23 cellular contexts compared by ENCODE assay signal in genomic region chr1:5967351-5968160, GRCh38. TPM values are rescaled to one million over a fixed set of nuclear protein-coding genes. Genes with fewer than 3 reads are reported as not detected.
DNase-seq lines count a peak whose midpoint lies in the region; ATAC-seq and TF ChIP-seq lines count a peak whose summit lies in the region.
"Had no signal": no experiment of that assay in that cellular context is flagged by ENCODE, and none has a peak within 500 bp of the region (broad histone marks: within the 10 kb centered on the region; RNA-seq: fewer than 3 reads in every experiment).

No MANE protein-coding gene starts in this region.

- no peak for TF ChIP-seq CTCF in heart right ventricle (IDR thresholded peaks at IDR 0.05)
- no peak for TF ChIP-seq CTCF in ovary (IDR thresholded peaks at IDR 0.05)
- no peak for TF ChIP-seq CTCF in tibial artery (IDR thresholded peaks at IDR 0.05)

- H3K4me3 ChIP-seq in heart right ventricle: no peak overlapping the region
- H3K4me3 ChIP-seq in ovary: no peak overlapping the region
- no peak overlapping the region for H3K4me3 ChIP-seq in tibial artery
- H3K4me3 ChIP-seq: GM23248, SJCRH30 had no signal

- ATAC-seq in heart right ventricle (peak in 7 of 8 donors; percentile 39 to 85 (median 62)), HG02759 (IDR thresholded peaks at IDR 0.05; ENCODE audit: unreplicated experiment) (no peak)
- no peak for ATAC-seq in stimulated activated memory B cell treated with anti-CD40 and anti-IgM and Interleukin-4, amounts not matched to agents 10 μg/mL and 1 μg/mL and 100 μg/mL, for 72 hours
- ATAC-seq: stimulated activated naive CD8-positive, alpha-beta T cell treated with anti-CD3 and anti-CD28 coated beads, Interleukin-15, amount 100 ng/mL, for 72 hours had no signal

- H3K4me1 ChIP-seq in heart right ventricle (peaks cover 0 to 9% (median 0%) of the 10 kb centered on the region in 9 donors), ovary (ENCODE audit: insufficient read depth) (peaks cover 9% of the 10 kb centered on the region), tibial artery (no peaks in the 10 kb centered on the region)
- H3K4me1 ChIP-seq: BE2C, SJCRH30 had no signal

- TF ChIP-seq POLR2A in ovary (IDR thresholded peaks at IDR 0.05) (no peak), erythroblast (IDR thresholded peaks at IDR 0.05; ENCODE audit: low read length) (no peak)

- no peak for TF ChIP-seq EP300 in ovary (IDR thresholded peaks at IDR 0.05)

- H3K27ac Mint-ChIP-seq in stimulated activated memory B cell treated with anti-CD40 and anti-IgM and Interleukin-4, amounts not matched to agents 10 μg/mL and 1 μg/mL and 100 μg/mL, for 72 hours: no peak overlapping the region
- H3K27ac Mint-ChIP-seq: activated naive CD4-positive, alpha-beta T cell treated with anti-CD3 and anti-CD28 coated beads for 36 hours; stimulated activated naive CD8-positive, alpha-beta T cell treated with anti-CD3 and anti-CD28 coated beads, Interleukin-15, amount 100 ng/mL, for 72 hours had no signal

- H3K9me3 ChIP-seq in heart right ventricle (no peaks in the 10 kb centered on the region), ovary (no peaks in the 10 kb centered on the region), tibial artery (no peaks in the 10 kb centered on the region)
- H3K9me3 ChIP-seq: BE2C, SJCRH30 had no signal

- H3K4me1 Mint-ChIP-seq in stimulated activated memory B cell treated with anti-CD40 and anti-IgM and Interleukin-4, amounts not matched to agents 10 μg/mL and 1 μg/mL and 100 μg/mL, for 72 hours: no peaks in the 10 kb centered on the region
- H3K4me1 Mint-ChIP-seq: stimulated activated naive CD8-positive, alpha-beta T cell treated with anti-CD3 and anti-CD28 coated beads, Interleukin-15, amount 100 ng/mL, for 72 hours had no signal

- no peaks in the 10 kb centered on the region for H3K9me3 Mint-ChIP-seq in stimulated activated memory B cell treated with anti-CD40 and anti-IgM and Interleukin-4, amounts not matched to agents 10 μg/mL and 1 μg/mL and 100 μg/mL, for 72 hours
- H3K9me3 Mint-ChIP-seq: activated naive CD4-positive, alpha-beta T cell treated with anti-CD3 and anti-CD28 coated beads for 36 hours; stimulated activated naive CD8-positive, alpha-beta T cell treated with anti-CD3 and anti-CD28 coated beads, Interleukin-15, amount 100 ng/mL, for 72 hours had no signal

- H3K27me3 Mint-ChIP-seq in stimulated activated memory B cell treated with anti-CD40 and anti-IgM and Interleukin-4, amounts not matched to agents 10 μg/mL and 1 μg/mL and 100 μg/mL, for 72 hours: no peaks in the 10 kb centered on the region
- H3K27me3 Mint-ChIP-seq: stimulated activated naive CD8-positive, alpha-beta T cell treated with anti-CD3 and anti-CD28 coated beads, Interleukin-15, amount 100 ng/mL, for 72 hours had no signal

- H3K36me3 Mint-ChIP-seq in stimulated activated memory B cell treated with anti-CD40 and anti-IgM and Interleukin-4, amounts not matched to agents 10 μg/mL and 1 μg/mL and 100 μg/mL, for 72 hours: peaks cover 34% of the 10 kb centered on the region

- H3K36me3 ChIP-seq in heart right ventricle (peaks cover 0 to 49% (median 0%) of the 10 kb centered on the region in 9 donors), ovary (no peaks in the 10 kb centered on the region), tibial artery (peaks cover 9 to 51% (median 23%) of the 10 kb centered on the region in 3 donors)
- H3K36me3 ChIP-seq: BE2C had no signal

- intact Hi-C loops in heart right ventricle (cut with DNase I): no loop called here
- intact Hi-C loops in ovary (cut with DNase I): loop anchor here in 1 of 4 donors (5.0 kb wide), 1 partner anchor 45 kb away; no protein-coding TSS in a partner anchor
- intact Hi-C loops in tibial artery (cut with DNase I; ENCODE audit: low total_unique reads): no loop called here

- H3K27ac ChIP-seq in heart right ventricle (no peak overlapping the region), ovary (peak overlapping the region in 1 of 2 donors; percentile 79), tibial artery (no peak overlapping the region)
- H3K27ac ChIP-seq: 22Rv1, GM23248, SJCRH30 had no signal

- no peaks in the 10 kb centered on the region for H3K27me3 ChIP-seq in heart right ventricle
- no peaks in the 10 kb centered on the region for H3K27me3 ChIP-seq in ovary
- no peaks in the 10 kb centered on the region for H3K27me3 ChIP-seq in tibial artery
- H3K27me3 ChIP-seq: BE2C, SJCRH30 had no signal

- 86 to 90% methylated on average over 23 of the region's 23 CpGs for WGBS in heart right ventricle, 2 donors
- 34 to 53% (median 40%) methylated on average over 23 of the region's 23 CpGs for WGBS in ovary, 3 donors

- DNase-seq in NCI-H748 (lab: John Stamatoyannopoulos, UW; ENCODE audit: unreplicated experiment) (peak; percentile 0), NCI-H748 treated with DMSO at 0.1 percent for 48 hours (lab: John Stamatoyannopoulos, UW) (no peak), heart right ventricle (peak in 1 of 2 donors; percentile 53), ovary (peak; percentile 71 to 87 (median 76)), tibial artery (peak; percentile 65 to 71), erythroblast (lab: John Stamatoyannopoulos, UW) (no peak)
- DNase-seq: activated naive CD4-positive, alpha-beta T cell treated with anti-CD3 and anti-CD28 coated beads for 36 hours; activated T-cell treated with anti-CD3 and anti-CD28 coated beads, Interleukin-2, amount 50 U/mL, for 48 hours; amniotic stem cell; cortex of kidney; GF-D8; GM23248; KG1; MM.1S; NCI-H1436; NK-92 treated with Interleukin-12 subunit alpha and Interleukin-12 subunit beta, amount 100 ng/mL, for 24 hours; retina; SJCRH30; stimulated activated naive CD8-positive, alpha-beta T cell treated with anti-CD3 and anti-CD28 coated beads, Interleukin-15, amount 100 ng/mL, for 72 hours had no signal

- no peak overlapping the region for H3K4me3 Mint-ChIP-seq in stimulated activated memory B cell treated with anti-CD40 and anti-IgM and Interleukin-4, amounts not matched to agents 10 μg/mL and 1 μg/mL and 100 μg/mL, for 72 hours
- H3K4me3 Mint-ChIP-seq: activated naive CD4-positive, alpha-beta T cell treated with anti-CD3 and anti-CD28 coated beads for 36 hours; stimulated activated naive CD8-positive, alpha-beta T cell treated with anti-CD3 and anti-CD28 coated beads, Interleukin-15, amount 100 ng/mL, for 72 hours had no signal

RNA-seq across cellular contexts. Expression of gene NPHP4, which starts 24.7 kb away (rescaled TPM):
- 1 to 10 TPM; 2.4 to 5.7 (median 3.3) TPM for total RNA-seq in heart right ventricle
- polyA plus RNA-seq in heart right ventricle: 1 to 10 TPM; 2.4 to 3.8 TPM
- 10 to 100 TPM in 6 of 7 donors, 1 to 10 TPM in 1; 7.9 to 20.8 (median 11.0) TPM for total RNA-seq in ovary
- 1 to 10 TPM; 1.5 to 5.7 TPM for polyA plus RNA-seq in ovary

Comparison
In these comparisons a context has a peak if more than half of its experiments do, and no peak if none do; other contexts are left out.
1. DNase-seq: peak in NCI-H748 (single experiment), ovary (5 of 5) and tibial artery (2 of 2); none in NCI-H748 treated with DMSO at 0.1 percent for 48 hours (single experiment) and erythroblast (0 of 2).
2. ATAC-seq: peak in heart right ventricle (7 of 8); none in stimulated activated memory B cell treated with anti-CD40 and anti-IgM and Interleukin-4, amounts not matched to agents 10 μg/mL and 1 μg/mL and 100 μg/mL, for 72 hours (single experiment) and HG02759 (single experiment).